7 cellular contexts compared by ENCODE assay signal in genomic region chr17:74736423-74737298, GRCh38. TPM values are rescaled to one million over a fixed set of nuclear protein-coding genes. Genes with fewer than 3 reads are reported as not detected.
DNase-seq lines count a peak whose midpoint lies in the region; ATAC-seq, FAIRE-seq and TF ChIP-seq lines count a peak whose summit lies in the region.

Gene RAB37 (plus strand): TSS chr17:74737256. CDS start chr17:74737273, 17 bp downstream.

- peaks cover 5% of the 10 kb centered on the region for H3K27me3 ChIP-seq in parathyroid adenoma (ENCODE audit: control insufficient read depth, insufficient read depth, low read length)

- H3K27ac Mint-ChIP-seq in activated B cell treated with CpG ODN at 0.5 μM for 24 hours = peak within 1 kb of the TSS; percentile 88

- H3K9me3 ChIP-seq in parathyroid adenoma (ENCODE audit: control insufficient read depth, low read length) = no peaks in the 10 kb centered on the region

- no peak for FAIRE-seq in frontal cortex (lab: Jason Lieb, UNC)

- H3K4me1 ChIP-seq in parathyroid adenoma = no peaks in the 10 kb centered on the region

- intact Hi-C loops in activated B cell treated with CpG ODN at 0.5 μM for 24 hours (cut with micrococcal nuclease) = loop anchor here (1.0 to 10.0 kb wide), 4 partner anchors 48 to 302 kb away; partner anchors contain the start of gene GPRC5C

- H3K9me3 Mint-ChIP-seq in activated B cell treated with CpG ODN at 0.5 μM for 24 hours = no peaks in the 10 kb centered on the region

- H3K36me3 ChIP-seq in parathyroid adenoma (ENCODE audit: control insufficient read depth, insufficient read depth, low read length) = no peaks in the 10 kb centered on the region

- peaks cover 48% of the 10 kb centered on the region for H3K4me1 Mint-ChIP-seq in activated B cell treated with CpG ODN at 0.5 μM for 24 hours

- TF ChIP-seq CTCF in activated B cell treated with CpG ODN at 0.5 μM for 24 hours (IDR thresholded peaks at IDR 0.05) = no peak
- TF ChIP-seq CTCF in parathyroid adenoma (IDR thresholded peaks at IDR 0.05) = no peak

- H3K79me2 ChIP-seq in parathyroid adenoma = no peaks in the 10 kb centered on the region

- H3K27ac ChIP-seq in parathyroid adenoma = no peak within 1 kb of the TSS

- no peaks in the 10 kb centered on the region for H3K36me3 Mint-ChIP-seq in activated B cell treated with CpG ODN at 0.5 μM for 24 hours (ENCODE audit: low read depth)

- no peaks in the 10 kb centered on the region for H3K27me3 Mint-ChIP-seq in activated B cell treated with CpG ODN at 0.5 μM for 24 hours

- CTCF ChIA-PET in activated B cell treated with CpG ODN at 0.5 μM for 24 hours (lab: Charles Lee) = interaction anchor here (0.6 to 6.5 kb wide), 24 partner anchors 10 to 357 kb away, joined by 3 to 187 read pairs (median 6); partner anchors contain the start of genes CD300H, CD300LF and NAT9

- DNase-seq in Kasumi-1 (lab: John Stamatoyannopoulos, UW) (peak; percentile 98 to 99), activated B cell treated with CpG ODN at 0.5 μM for 24 hours (peak; percentile 74), frontal cortex (ENCODE audit: low spot score in 2 of 2) (peak; percentile 29 to 45), NCI-H1105 treated with DMSO at 0.1 percent for 48 hours (lab: John Stamatoyannopoulos, UW) (no peak)

- peak; percentile 38 for ATAC-seq in GM18502 (IDR thresholded peaks at IDR 0.05; ENCODE audit: poor library complexity, unreplicated experiment)
- peak; percentile 73 for ATAC-seq in activated B cell treated with CpG ODN at 0.5 μM for 24 hours (ENCODE audit: low read depth)
- ATAC-seq in HG02970 (IDR thresholded peaks at IDR 0.05; ENCODE audit: low FRiP score, unreplicated experiment) = no peak

- peak within 1 kb of the TSS; percentile 25 for H2AFZ ChIP-seq in parathyroid adenoma

- POLR2A ChIA-PET in activated B cell treated with CpG ODN at 0.5 μM for 24 hours (lab: Charles Lee) = interaction anchor here (0.5 to 4.7 kb wide), 23 partner anchors 11 to 579 kb away, joined by 3 to 76 read pairs (median 3); partner anchors contain the start of genes CD300LF, FDXR, MRPL58 and NHERF1

- H3K9ac ChIP-seq in parathyroid adenoma = no peak within 1 kb of the TSS

- H3K4me3 ChIP-seq in parathyroid adenoma (ENCODE audit: low read depth, low read length) = peak within 1 kb of the TSS; percentile 2

- H3K4me3 Mint-ChIP-seq in activated B cell treated with CpG ODN at 0.5 μM for 24 hours = peak within 1 kb of the TSS; percentile 85

- peak within 1 kb of the TSS; percentile 53 for H3K4me2 ChIP-seq in parathyroid adenoma (ENCODE audit: low read length)

RNA-seq across cellular contexts. Expression of gene RAB37, which starts in this region (rescaled TPM):
- 11.0 and 11.1 TPM in 2 replicates for total RNA-seq in activated B cell treated with CpG ODN at 0.5 μM for 24 hours
- 0.82 TPM for total RNA-seq in frontal cortex

Comparison
In these comparisons a context has a peak if more than half of its experiments do, and no peak if none do; other contexts are left out.
1. Peak in DNase-seq in frontal cortex; RNA of the gene not detected or under 1 TPM.